ENCODE assay signal across 19 cellular contexts in the genomic region with DNA sequence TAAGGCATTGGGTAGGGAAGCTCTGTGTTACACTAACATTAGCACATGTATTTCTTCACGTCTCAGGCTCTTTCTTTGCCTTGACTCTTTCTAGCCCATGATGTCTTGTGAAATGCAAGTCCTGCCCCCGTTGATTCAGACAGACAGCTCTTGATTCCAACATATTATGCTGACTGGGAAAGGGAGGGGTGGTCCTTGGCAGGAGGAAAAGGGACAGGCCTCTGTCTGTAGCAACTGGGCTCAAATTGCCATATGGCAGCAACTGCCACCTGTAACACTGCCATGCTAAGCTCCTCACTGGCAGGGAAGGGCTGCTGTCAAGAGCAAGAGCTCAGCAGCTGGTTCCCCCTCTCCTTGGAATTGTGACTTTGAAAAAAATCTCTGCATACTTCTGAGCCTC. TPM values are rescaled to one million over a fixed set of nuclear protein-coding genes. Genes with fewer than 3 reads are reported as not detected.
"Had no signal": no experiment of that assay in that cellular context is flagged by ENCODE, and none has a peak within 500 bp of the region (broad histone marks: within the 10 kb centered on the region; RNA-seq: fewer than 3 reads in every experiment).

No MANE protein-coding gene starts in this region.

- H3K27ac ChIP-seq: hepatocyte, left lung, neutrophil, right atrium auricular region had no signal

- ATAC-seq: left lung; mucosa of descending colon; naive thymus-derived CD4-positive, alpha-beta T cell; stimulated activated naive B cell treated with anti-CD40 and anti-IgM and Interleukin-4, amounts not matched to agents 10 μg/mL and 1 μg/mL and 100 μg/mL, for 72 hours had no signal

- H3K4me1 ChIP-seq: left lung, right atrium auricular region had no signal

- H3K27me3 ChIP-seq: right atrium auricular region had no signal

- DNase-seq: activated CD4-positive, CD25-positive, alpha-beta regulatory T cell treated with anti-CD3 and anti-CD28 coated beads, Interleukin-2, amount 50 U/mL, for 72 hours; activated naive CD8-positive, alpha-beta T cell treated with anti-CD3 and anti-CD28 coated beads, Interleukin-2, amount 10 ng/mL, durations not matched to agents 7 days and 5 days; anterior cingulate cortex; erythroblast; left lung; mammary epithelial cell; mucosa of descending colon; naive thymus-derived CD4-positive, alpha-beta T cell; stimulated activated CD4-positive, alpha-beta T cell treated with anti-CD3 and anti-CD28 coated beads, Interleukin-2, amount 100 ng/mL, for 48 hours; stimulated activated naive B cell treated with anti-CD40 and anti-IgM and Interleukin-4, amounts not matched to agents 10 μg/mL and 1 μg/mL and 100 μg/mL, for 72 hours; T-helper 9 cell had no signal

- H3K27ac Mint-ChIP-seq: activated naive CD8-positive, alpha-beta T cell treated with anti-CD3 and anti-CD28 coated beads, Interleukin-2, amount 10 ng/mL, durations not matched to agents 7 days and 5 days; activated T-helper 1 cell treated with anti-CD3 and anti-CD28 coated beads, Interleukin-12 subunit alpha, Interleukin-12 subunit beta, Interleukin-2, Interleukin-4 antibody, amounts not matched to agents 30 ng/mL and 10 ng/mL and 1 ng/mL, durations not matched to agents 14 hours and 24 hours and 36 hours; naive thymus-derived CD4-positive, alpha-beta T cell; stimulated activated naive B cell treated with anti-CD40 and anti-IgM and Interleukin-4, amounts not matched to agents 10 μg/mL and 1 μg/mL and 100 μg/mL, for 72 hours; type B pancreatic cell had no signal

- H3K36me3 ChIP-seq: left lung, neutrophil, right atrium auricular region had no signal

- H3K4me3 Mint-ChIP-seq: activated naive CD8-positive, alpha-beta T cell treated with anti-CD3 and anti-CD28 coated beads, Interleukin-2, amount 10 ng/mL, durations not matched to agents 7 days and 5 days; activated T-helper 1 cell treated with anti-CD3 and anti-CD28 coated beads, Interleukin-12 subunit alpha, Interleukin-12 subunit beta, Interleukin-2, Interleukin-4 antibody, amounts not matched to agents 30 ng/mL and 10 ng/mL and 1 ng/mL, durations not matched to agents 14 hours and 24 hours and 36 hours; naive thymus-derived CD4-positive, alpha-beta T cell; stimulated activated naive B cell treated with anti-CD40 and anti-IgM and Interleukin-4, amounts not matched to agents 10 μg/mL and 1 μg/mL and 100 μg/mL, for 72 hours; type B pancreatic cell had no signal

- H3K9me3 ChIP-seq: mucosa of descending colon, neutrophil, right atrium auricular region had no signal

- H3K4me3 ChIP-seq: hepatocyte, left lung, mucosa of descending colon, right atrium auricular region had no signal

RNA-seq across cellular contexts. Expression of gene KCNK15, which starts 5.7 kb away (rescaled TPM):
- total RNA-seq: activated naive CD8-positive, alpha-beta T cell treated with anti-CD3 and anti-CD28 coated beads, Interleukin-2, amount 10 ng/mL, durations not matched to agents 7 days and 5 days had no signal

RNA-seq across cellular contexts. Expression of gene CCN5, which starts 24.8 kb away (rescaled TPM):
- total RNA-seq: activated CD8-positive, alpha-beta memory T cell treated with anti-CD3 and anti-CD28 coated beads for 36 hours; activated naive CD8-positive, alpha-beta T cell treated with anti-CD3 and anti-CD28 coated beads, Interleukin-2, amount 10 ng/mL, durations not matched to agents 7 days and 5 days; activated T-helper 1 cell treated with anti-CD3 and anti-CD28 coated beads, Interleukin-12 subunit alpha, Interleukin-12 subunit beta, Interleukin-2, Interleukin-4 antibody, amounts not matched to agents 30 ng/mL and 10 ng/mL and 1 ng/mL, durations not matched to agents 14 hours and 24 hours and 36 hours; bronchial epithelial cell; naive thymus-derived CD4-positive, alpha-beta T cell; skeletal muscle tissue had no signal
